In genomic region chr2:115374981-115375380, GRCh38 we compare ENCODE assay signal across 28 cellular contexts.
"Had no signal": no experiment of that assay in that cellular context is flagged by ENCODE, and none has a peak within 500 bp of the region (broad histone marks: within the 10 kb centered on the region; RNA-seq: fewer than 3 reads in every experiment).

No MANE protein-coding gene starts in this region.

- H3K4me1 ChIP-seq: neural progenitor cell, parathyroid adenoma, psoas muscle, spleen, thyroid gland, tibial nerve, upper lobe of left lung, vagina had no signal

- H3K27ac ChIP-seq: neural progenitor cell, ovary, parathyroid adenoma, psoas muscle, skin epidermis, spleen, thoracic aorta, thyroid gland, tibial nerve, upper lobe of left lung, vagina had no signal

- H3K9me3 ChIP-seq: ovary, thyroid gland, vagina had no signal

- H3K4me2 ChIP-seq: neural progenitor cell, smooth muscle cell had no signal

- H3K4me3 ChIP-seq: neural progenitor cell, ovary, psoas muscle, skin epidermis, smooth muscle cell, spleen, thoracic aorta, thyroid gland, tibial nerve, upper lobe of left lung, vagina had no signal

- H3K9ac ChIP-seq: neural progenitor cell, parathyroid adenoma had no signal

- H3K27me3 Mint-ChIP-seq: progenitor cell of endocrine pancreas; stimulated activated memory B cell treated with anti-CD40 and anti-IgM and Interleukin-4, amounts not matched to agents 10 μg/mL and 1 μg/mL and 100 μg/mL, for 72 hours; stimulated activated naive CD8-positive, alpha-beta T cell treated with anti-CD3 and anti-CD28 coated beads, Interleukin-15, amount 100 ng/mL, for 72 hours had no signal

- DNase-seq: natural killer cell; occipital lobe; ovary; posterior cingulate gyrus; psoas muscle; right cardiac atrium; spleen; stimulated activated CD4-positive, alpha-beta T cell treated with anti-CD3 and anti-CD28 coated beads, Interleukin-12 subunit alpha, Interleukin-12 subunit beta, amount 100 ng/mL, for 4 hours; stimulated activated CD4-positive, alpha-beta T cell treated with anti-CD3 and anti-CD28 coated beads, Interleukin-1b, Interleukin-23, amount 100 ng/mL, for 48 hours; stimulated activated CD4-positive, alpha-beta T cell treated with anti-CD3 and anti-CD28 coated beads, Interleukin-4, amount 100 ng/mL, for 1 hour; stimulated activated CD4-positive, alpha-beta T cell treated with anti-CD3 and anti-CD28 coated beads, Interleukin-4, amount 100 ng/mL, for 4 hours; stimulated activated CD8-positive, alpha-beta memory T cell treated with anti-CD3 and anti-CD28 coated beads, Interleukin-4, amount 100 ng/mL, for 48 hours; stimulated activated naive CD4-positive, alpha-beta T cell; stimulated activated naive CD8-positive, alpha-beta T cell treated with anti-CD3 and anti-CD28 coated beads, Interleukin-15, amount 100 ng/mL, for 72 hours; stimulated activated naive CD8-positive, alpha-beta T cell treated with anti-CD3 and anti-CD28 coated beads, Interleukin-15, Interleukin-2, amounts not matched to agents 100 U/mL and 50 U/mL, for 24 hours; thyroid gland; trophoblast cell; upper lobe of left lung had no signal

- H3K4me1 Mint-ChIP-seq: natural killer cell; nephron; neural progenitor cell; stimulated activated memory B cell treated with anti-CD40 and anti-IgM and Interleukin-4, amounts not matched to agents 10 μg/mL and 1 μg/mL and 100 μg/mL, for 72 hours; stimulated activated naive CD8-positive, alpha-beta T cell treated with anti-CD3 and anti-CD28 coated beads, Interleukin-15, amount 100 ng/mL, for 72 hours had no signal

- H3K27me3 ChIP-seq: neural progenitor cell, ovary, spleen, thyroid gland, tibial nerve, upper lobe of left lung, vagina had no signal

- H3K36me3 Mint-ChIP-seq: stimulated activated memory B cell treated with anti-CD40 and anti-IgM and Interleukin-4, amounts not matched to agents 10 μg/mL and 1 μg/mL and 100 μg/mL, for 72 hours had no signal

- H3K36me3 ChIP-seq: neural progenitor cell, ovary, spleen, thoracic aorta, thyroid gland, tibial nerve, upper lobe of left lung, vagina had no signal

- H2AFZ ChIP-seq: neural progenitor cell, parathyroid adenoma had no signal

- H3K4me3 Mint-ChIP-seq: natural killer cell; nephron; neural progenitor cell; stimulated activated memory B cell treated with anti-CD40 and anti-IgM and Interleukin-4, amounts not matched to agents 10 μg/mL and 1 μg/mL and 100 μg/mL, for 72 hours; stimulated activated naive CD8-positive, alpha-beta T cell treated with anti-CD3 and anti-CD28 coated beads, Interleukin-15, amount 100 ng/mL, for 72 hours had no signal

- H3K27ac Mint-ChIP-seq: natural killer cell; nephron; neural progenitor cell; progenitor cell of endocrine pancreas; stimulated activated memory B cell treated with anti-CD40 and anti-IgM and Interleukin-4, amounts not matched to agents 10 μg/mL and 1 μg/mL and 100 μg/mL, for 72 hours; stimulated activated naive CD8-positive, alpha-beta T cell treated with anti-CD3 and anti-CD28 coated beads, Interleukin-15, amount 100 ng/mL, for 72 hours had no signal
